Comparison of ENCODE assay signal across 22 cellular contexts in the genomic region with DNA sequence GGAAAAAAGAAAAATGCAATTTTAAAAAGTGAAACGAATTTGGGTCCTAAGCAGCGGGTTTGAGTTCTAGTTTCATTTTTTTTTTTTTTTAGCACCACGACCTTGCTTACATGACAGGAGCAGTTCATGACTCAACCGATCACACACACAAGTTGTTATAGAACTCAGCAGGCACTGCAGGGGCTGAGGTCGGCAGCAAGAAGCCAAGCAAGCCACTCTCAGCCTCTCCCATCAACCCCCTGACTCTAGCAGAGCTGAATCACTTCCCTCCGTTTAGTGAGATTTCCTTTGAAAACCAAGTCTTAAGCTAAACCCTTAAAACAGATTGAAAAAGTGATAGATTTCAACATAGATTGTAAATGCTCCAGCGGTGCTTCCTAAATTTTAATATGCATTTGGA.
"Had no signal": no experiment of that assay in that cellular context is flagged by ENCODE, and none has a peak within 500 bp of the region (broad histone marks: within the 10 kb centered on the region; RNA-seq: fewer than 3 reads in every experiment).

No MANE protein-coding gene starts in this region.

- H3K27ac ChIP-seq: gastrocnemius medialis, heart left ventricle had no signal

- H3K4me1 ChIP-seq: gastrocnemius medialis, heart left ventricle had no signal

- H3K9me3 ChIP-seq: gastrocnemius medialis, heart left ventricle had no signal

- H3K36me3 ChIP-seq: gastrocnemius medialis, heart left ventricle had no signal

- H3K27me3 ChIP-seq: gastrocnemius medialis, heart left ventricle had no signal

- H3K4me1 Mint-ChIP-seq: activated B cell treated with CpG ODN at 0.5 μM for 24 hours, natural killer cell had no signal

- H3K9me3 Mint-ChIP-seq: activated B cell treated with CpG ODN at 0.5 μM for 24 hours, natural killer cell had no signal

- H3K4me3 ChIP-seq: gastrocnemius medialis, heart left ventricle had no signal

- DNase-seq: activated B cell treated with CpG ODN at 0.5 μM for 24 hours; activated CD4-positive, alpha-beta T cell treated with anti-CD3 and anti-CD28 coated beads for 48 hours; activated CD8-positive, alpha-beta memory T cell treated with anti-CD3 and anti-CD28 coated beads, Interleukin-2, amount 50 U/mL, for 48 hours; activated gamma-delta T cell; activated T-cell treated with anti-CD3 and anti-CD28 coated beads, Interleukin-2, amount 50 U/mL, for 72 hours; amniotic stem cell; erythroblast; gastrocnemius medialis; heart left ventricle; mammary epithelial cell; natural killer cell; occipital lobe; stimulated activated CD4-positive, alpha-beta T cell treated with anti-CD3 and anti-CD28 coated beads, Interleukin-2, amount 100 ng/mL, for 48 hours; stimulated activated naive CD4-positive, alpha-beta T cell treated with Interleukin-2 at 50 U/mL for 16 hours; substantia nigra; trophoblast cell had no signal

- H3K4me3 Mint-ChIP-seq: activated B cell treated with CpG ODN at 0.5 μM for 24 hours; activated naive CD8-positive, alpha-beta T cell; activated T-cell treated with anti-CD3 and anti-CD28 coated beads, Interleukin-2, amount 50 U/mL, for 72 hours; natural killer cell; T-helper 1 cell treated with Interleukin-12 subunit alpha and Interleukin-12 subunit beta and Interleukin-4 antibody, amounts not matched to agents 30 μg/mL and 1 μg/mL, for 36 hours had no signal

- H3K27ac Mint-ChIP-seq: activated B cell treated with CpG ODN at 0.5 μM for 24 hours; activated naive CD8-positive, alpha-beta T cell; activated T-cell treated with anti-CD3 and anti-CD28 coated beads, Interleukin-2, amount 50 U/mL, for 72 hours; natural killer cell; T-helper 1 cell treated with Interleukin-12 subunit alpha and Interleukin-12 subunit beta and Interleukin-4 antibody, amounts not matched to agents 30 μg/mL and 1 μg/mL, for 36 hours had no signal

- FAIRE-seq: bronchial epithelial cell, keratinocyte had no signal

- ATAC-seq: activated T-cell treated with anti-CD3 and anti-CD28 coated beads, Interleukin-2, amount 50 U/mL, for 72 hours; gastrocnemius medialis; heart left ventricle; left lobe of liver; natural killer cell; SK-N-SH treated with all-trans-retinoic acid at 6 μM for 48 hours had no signal

- H3K36me3 Mint-ChIP-seq: activated naive CD8-positive, alpha-beta T cell; natural killer cell had no signal
